ENCODE assay signal across 1 cellular context in genomic region chr19:7830272-7830771, GRCh38.
TF ChIP-seq lines count a peak whose summit lies in the region.

No MANE protein-coding gene starts in this region.

TF ChIP-seq in GM12878, 131 proteins besides CTCF, POLR2A, EP300 and RAD21:
- TF ChIP-seq RELB (IDR thresholded peaks at IDR 0.05; ENCODE audit: low read depth) (no peak), MYC (IDR thresholded peaks at IDR 0.05; ENCODE audit: insufficient read depth, insufficient read length, insufficient replicate concordance, low read length, severe bottlenecking) (no peak), CHD1 (IDR thresholded peaks at IDR 0.05; ENCODE audit: low read depth, low read length) (no peak), CEBPB (IDR thresholded peaks at IDR 0.05; ENCODE audit: borderline replicate concordance in 1 of 2, low read depth in 2 of 2, low read length in 2 of 2) (no peak), ZBTB11 (CRISPR knock-in tag; IDR thresholded peaks at IDR 0.05) (no peak), STAT3 (IDR thresholded peaks at IDR 0.05; ENCODE audit: low read depth, low read length) (no peak), GATAD2B (conservative IDR thresholded peaks at IDR 0.05; ENCODE audit: low read depth) (0 out of 2 replicates have a peak, but pooled peaks have one; percentile 29), POU2F2 (IDR thresholded peaks at IDR 0.05; ENCODE audit: borderline replicate concordance, low read depth, low read length) (no peak), IRF5 (IDR thresholded peaks at IDR 0.05; ENCODE audit: borderline replicate concordance) (no peak), JUND (IDR thresholded peaks at IDR 0.05; ENCODE audit: low read depth, low read length) (no peak), CBFB (IDR thresholded peaks at IDR 0.05; ENCODE audit: low read depth) (no peak), SMAD5 (IDR thresholded peaks at IDR 0.05; ENCODE audit: low read depth) (no peak), ZNF384 (IDR thresholded peaks at IDR 0.05; ENCODE audit: borderline replicate concordance, low read depth, low read length) (no peak), BHLHE40 (IDR thresholded peaks at IDR 0.05; ENCODE audit: borderline replicate concordance in 1 of 2, low read depth in 2 of 2, low read length in 1 of 2) (0 out of 4 replicates have a peak, but pooled peaks of 1 of the 2 experiments have one; percentile 14), PRDM15 (CRISPR knock-in tag; IDR thresholded peaks at IDR 0.05) (no peak), IKZF2 (IDR thresholded peaks at IDR 0.05) (no peak), ATF7 (IDR thresholded peaks at IDR 0.05; ENCODE audit: low read depth) (no peak), ATF2 (IDR thresholded peaks at IDR 0.05; ENCODE audit: low read length) (no peak), NRF1 (conservative IDR thresholded peaks at IDR 0.05; ENCODE audit: low read depth, low read length) (no peak), NFIC (IDR thresholded peaks at IDR 0.05; ENCODE audit: low read depth, low read length) (no peak), CEBPZ (IDR thresholded peaks at IDR 0.05; ENCODE audit: low read depth, low read length) (no peak), POLR2AphosphoS5 (IDR thresholded peaks at IDR 0.05; ENCODE audit: low read length) (no peak), RELA (IDR thresholded peaks at IDR 0.05; ENCODE audit: borderline replicate concordance, partially characterized antibody) (no peak), STAT1 (conservative IDR thresholded peaks at IDR 0.05) (no peak), PBX3 (IDR thresholded peaks at IDR 0.05; ENCODE audit: insufficient replicate concordance, low read depth, low read length) (no peak), SPI1 (IDR thresholded peaks at IDR 0.05; ENCODE audit: borderline replicate concordance, insufficient read depth, low read depth, low read length) (no peak), NKRF (conservative IDR thresholded peaks at IDR 0.05) (peak; percentile 39; the same call in 1 of the 2 replicates), LARP7 (IDR thresholded peaks at IDR 0.05) (0 out of 2 replicates have a peak, but pooled peaks have one; percentile 33), KAT2A (conservative IDR thresholded peaks at IDR 0.05; ENCODE audit: control insufficient read depth, low read depth, low read length) (no peak), CHD2 (IDR thresholded peaks at IDR 0.05; ENCODE audit: borderline replicate concordance, low read depth, low read length) (peak; percentile 18; the same call in 1 of the 2 replicates), IKZF1 (conservative IDR thresholded peaks at IDR 0.05) (0 out of 2 replicates have a peak, but pooled peaks have one; percentile 22), ZNF592 (IDR thresholded peaks at IDR 0.05) (no peak)
